In the genomic region with DNA sequence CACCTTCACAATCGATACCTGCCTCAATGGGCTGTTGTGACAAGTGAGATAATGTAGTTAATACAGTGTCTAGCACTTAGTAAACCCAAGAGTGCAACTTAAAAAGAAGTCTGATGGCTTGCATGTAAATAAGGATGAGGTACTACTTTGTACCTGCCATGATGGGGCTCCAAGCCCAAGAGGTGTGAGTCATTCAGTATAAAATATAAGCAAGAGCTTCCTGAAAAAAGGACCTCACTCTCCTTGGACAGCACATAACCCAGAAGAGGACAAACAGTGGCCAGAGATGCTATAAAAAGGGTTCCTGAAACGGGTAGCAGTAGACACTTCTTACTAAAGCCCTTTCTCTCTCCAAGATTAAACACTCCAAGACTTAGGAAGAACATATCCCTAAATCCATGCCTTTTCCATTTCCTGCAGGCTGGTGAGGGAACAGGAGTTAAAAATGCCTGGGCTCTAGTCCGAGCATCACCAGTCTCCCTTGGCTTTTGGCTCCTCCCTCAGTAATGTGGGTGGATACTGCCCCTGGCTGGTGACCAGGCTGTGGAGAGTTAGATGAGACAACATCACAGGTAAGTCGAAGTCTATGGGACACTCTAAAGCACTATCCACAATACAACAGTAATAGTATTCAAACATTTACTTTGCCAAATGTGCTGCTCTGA, we compare ENCODE assay signal across 14 cellular contexts. TPM values are rescaled to one million over a fixed set of nuclear protein-coding genes. Genes with fewer than 3 reads are reported as not detected.
DNase-seq lines count a peak whose midpoint lies in the region; ATAC-seq, FAIRE-seq and TF ChIP-seq lines count a peak whose summit lies in the region.
"Had no signal": no experiment of that assay in that cellular context is flagged by ENCODE, and none has a peak within 500 bp of the region (broad histone marks: within the 10 kb centered on the region; RNA-seq: fewer than 3 reads in every experiment).

No MANE protein-coding gene starts in this region.

- H3K36me3 ChIP-seq in CD8-positive, alpha-beta memory T cell (ENCODE audit: insufficient read depth, low read length), result peaks cover 7% of the 10 kb centered on the region
- H3K36me3 ChIP-seq in osteoblast (ENCODE audit: insufficient read depth, low read length), result peaks cover 15% of the 10 kb centered on the region
- H3K36me3 ChIP-seq: right lobe of liver had no signal

- no peaks in the 10 kb centered on the region for H3K9me3 Mint-ChIP-seq in CD8-positive, alpha-beta memory T cell

- H3K27ac ChIP-seq in CD8-positive, alpha-beta memory T cell (ENCODE audit: low read depth, low read length), result no peak overlapping the region
- H3K27ac ChIP-seq in osteoblast (ENCODE audit: low read depth, low read length), result peak overlapping the region; percentile 30
- H3K27ac ChIP-seq: right lobe of liver had no signal

- H3K36me3 Mint-ChIP-seq in CD8-positive, alpha-beta memory T cell, result peaks cover 0 to 41% (median 2%) of the 10 kb centered on the region in 3 donors

- peaks cover 97% of the 10 kb centered on the region for H3K79me2 ChIP-seq in osteoblast (ENCODE audit: insufficient read depth, low read length)

- H3K27ac Mint-ChIP-seq in CD8-positive, alpha-beta memory T cell, result peak overlapping the region; percentile 70 to 99 (median 96)

- H4K20me1 ChIP-seq in osteoblast (ENCODE audit: insufficient read depth, low read length), result peaks cover 65% of the 10 kb centered on the region

- POLR2A ChIA-PET in CD8-positive, alpha-beta memory T cell (lab: Charles Lee), result interaction anchor here (0.7 kb wide), 1 partner anchor 485 kb away, joined by 9 read pairs; no protein-coding TSS in a partner anchor

- no peak overlapping the region for H3K4me2 ChIP-seq in osteoblast (ENCODE audit: insufficient read depth, low read length)

- no peaks in the 10 kb centered on the region for H3K9me3 ChIP-seq in CD8-positive, alpha-beta memory T cell (ENCODE audit: low read length)
- H3K9me3 ChIP-seq in osteoblast (ENCODE audit: low read depth, low read length), result no peaks in the 10 kb centered on the region
- H3K9me3 ChIP-seq: right lobe of liver had no signal

- peaks cover 0 to 4% of the 10 kb centered on the region in 2 donors for H3K27me3 Mint-ChIP-seq in CD8-positive, alpha-beta memory T cell

- no peak overlapping the region for H3K4me3 ChIP-seq in CD8-positive, alpha-beta memory T cell (ENCODE audit: low read length)
- H3K4me3 ChIP-seq in osteoblast (ENCODE audit: insufficient read depth, low read length), result no peak overlapping the region
- H3K4me3 ChIP-seq: right lobe of liver had no signal

- H3K4me1 Mint-ChIP-seq in CD8-positive, alpha-beta memory T cell, result peaks cover 80 to 87% (median 85%) of the 10 kb centered on the region in 3 donors

- peak overlapping the region in 6 of 7 donors; percentile 25 to 98 (median 52) for H3K4me3 Mint-ChIP-seq in CD8-positive, alpha-beta memory T cell

- CTCF ChIA-PET in CD8-positive, alpha-beta memory T cell (lab: Charles Lee), result interaction anchor here (0.7 to 2.6 kb wide), 4 partner anchors 9 to 368 kb away, joined by 3 to 9 read pairs (median 4); no protein-coding TSS in a partner anchor

- DNase-seq in CD8-positive, alpha-beta memory T cell, result no peak
- DNase-seq in HTR-8/SVneo (ENCODE audit: insufficient read length, low spot score) (no peak), cerebellum (ENCODE audit: low spot score) (peak; percentile 20), osteoblast (ENCODE audit: insufficient read length, low spot score, missing footprints) (no peak), D341Med (ENCODE audit: low spot score) (no peak), dedifferentiated amniotic fluid mesenchymal stem cell (ENCODE audit: extremely low spot score) (no peak)
- DNase-seq: Calu3, hypothalamus, mesenchymal stem cell, NCI-H1048, NCI-H524 treated with DMSO at 0.1 percent for 48 hours, right lobe of liver, Right ventricle myocardium superior had no signal

- H2AFZ ChIP-seq in osteoblast (ENCODE audit: low read length), result no peak overlapping the region

- H3K27me3 ChIP-seq in CD8-positive, alpha-beta memory T cell (ENCODE audit: insufficient read depth, low read length, poor library complexity, severe bottlenecking), result no peaks in the 10 kb centered on the region
- no peaks in the 10 kb centered on the region for H3K27me3 ChIP-seq in osteoblast (ENCODE audit: insufficient read depth, low read length)
- H3K27me3 ChIP-seq: right lobe of liver had no signal

- no peak for TF ChIP-seq CTCF in osteoblast (IDR thresholded peaks at IDR 0.05; ENCODE audit: extremely low read depth, low read depth, low read length)

- peaks cover 69% of the 10 kb centered on the region for H3K4me1 ChIP-seq in CD8-positive, alpha-beta memory T cell (ENCODE audit: insufficient read depth, low read length)
- H3K4me1 ChIP-seq in osteoblast (ENCODE audit: insufficient read depth, low read length), result peaks cover 49% of the 10 kb centered on the region

- FAIRE-seq in HTR-8/SVneo (lab: Jason Lieb, UNC), result peak; percentile 74

- no peak for ATAC-seq in HG03159 (IDR thresholded peaks at IDR 0.05; ENCODE audit: unreplicated experiment)

RNA-seq across cellular contexts. Expression of a gene that starts 4.2 kb away (rescaled TPM):
- total RNA-seq in CD8-positive, alpha-beta memory T cell, result 100 to 1,000 TPM; 160 to 183 TPM
- 176 TPM for polyA plus RNA-seq in CD8-positive, alpha-beta memory T cell
- total RNA-seq in cerebellum (69.1 TPM), osteoblast (90.8 and 100 TPM in 2 replicates)

RNA-seq across cellular contexts. Expression of a gene that starts 44.8 kb away (rescaled TPM):
- 10 to 100 TPM; 20.2 to 23.6 TPM for total RNA-seq in CD8-positive, alpha-beta memory T cell
- polyA plus RNA-seq in CD8-positive, alpha-beta memory T cell, result 26.9 TPM
- 8.6 TPM for total RNA-seq in cerebellum
- 33.3 and 37.6 TPM in 2 replicates for total RNA-seq in osteoblast
